ENCODE assay signal across 12 cellular contexts in the genomic region with DNA sequence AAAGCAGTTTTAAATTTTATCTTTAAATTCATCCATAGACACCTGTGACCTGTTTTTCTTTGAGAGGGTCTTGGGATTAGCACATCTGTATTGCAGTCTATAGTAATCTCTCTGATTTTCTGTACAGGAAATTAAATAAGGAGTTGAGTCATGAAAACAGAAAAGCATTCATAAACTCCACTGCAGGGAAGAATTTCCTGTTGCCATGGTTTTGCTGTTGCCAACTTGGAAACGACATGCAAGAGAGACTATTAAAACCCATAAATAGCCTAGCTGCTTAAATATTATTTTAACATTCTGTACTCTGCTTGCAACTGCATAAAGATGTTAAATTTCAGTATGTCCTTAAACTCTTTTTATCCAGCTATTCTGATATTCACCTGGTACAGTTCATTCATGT.
A peak's percentile ranks its signal among the peaks of the same experiment; 100 is the strongest.
DNase-seq lines count a peak whose midpoint lies in the region; ATAC-seq and TF ChIP-seq lines count a peak whose summit lies in the region.
"Had no signal": no experiment of that assay in that cellular context is flagged by ENCODE, and none has a peak within 500 bp of the region (broad histone marks: within the 10 kb centered on the region; RNA-seq: fewer than 3 reads in every experiment).

No MANE protein-coding gene starts in this region.

- H3K4me1 ChIP-seq in osteoblast (ENCODE audit: insufficient read depth, low read length) (peaks cover 26% of the 10 kb centered on the region), GM23338 (ENCODE audit: insufficient read depth) (peaks cover 38% of the 10 kb centered on the region)

- peaks cover 7% of the 10 kb centered on the region for H3K9me3 Mint-ChIP-seq in Calu3 (ENCODE audit: low read depth, unreplicated experiment)
- H3K9me3 Mint-ChIP-seq in GM23338: peaks cover 20% of the 10 kb centered on the region; the same call in 2 of the 3 replicates

- H2AFZ ChIP-seq in osteoblast (ENCODE audit: low read length) (no peak overlapping the region), GM23338 (no peak overlapping the region)

- H3K4me3 ChIP-seq in osteoblast (ENCODE audit: insufficient read depth, low read length): no peak overlapping the region
- no peak overlapping the region for H3K4me3 ChIP-seq in GM23338
- H3K4me3 ChIP-seq: esophagus squamous epithelium had no signal

- intact Hi-C loops in Calu3 (cut with micrococcal nuclease; ENCODE audit: unreplicated experiment): no loop called here

- H3K36me3 Mint-ChIP-seq in Calu3 (ENCODE audit: insufficient read depth, unreplicated experiment): no peaks in the 10 kb centered on the region
- peaks cover 49% of the 10 kb centered on the region for H3K36me3 Mint-ChIP-seq in GM23338 (ENCODE audit: low read depth)

- no peaks in the 10 kb centered on the region for H3K27me3 ChIP-seq in osteoblast (ENCODE audit: insufficient read depth, low read length)
- H3K27me3 ChIP-seq in GM23338 (ENCODE audit: insufficient read depth): no peaks in the 10 kb centered on the region
- H3K27me3 ChIP-seq: esophagus squamous epithelium had no signal

- CTCF ChIA-PET in Calu3 (lab: Charles Lee): no interaction called here

- peaks cover 43% of the 10 kb centered on the region for H3K36me3 ChIP-seq in osteoblast (ENCODE audit: insufficient read depth, low read length)
- H3K36me3 ChIP-seq in GM23338 (ENCODE audit: insufficient read depth): no peaks in the 10 kb centered on the region; the same call in 1 of the 2 replicates

- no peak overlapping the region for H3K4me3 Mint-ChIP-seq in Calu3 (ENCODE audit: low read depth, unreplicated experiment)
- H3K4me3 Mint-ChIP-seq in GM23338: no peak overlapping the region
- H3K4me3 Mint-ChIP-seq: natural killer cell had no signal

- no peak for ATAC-seq in GM23338
- ATAC-seq: natural killer cell had no signal

- H3K9me3 ChIP-seq in osteoblast (ENCODE audit: low read depth, low read length): no peaks in the 10 kb centered on the region

- DNase-seq in Calu3 (peak; percentile 5), fibroblast of gingiva (ENCODE audit: low read depth) (peak; percentile 92), osteoblast (ENCODE audit: insufficient read length, low spot score, missing footprints) (no peak), GDM1 (lab: John Stamatoyannopoulos, UW) (no peak), GF-D8 (lab: John Stamatoyannopoulos, UW) (no peak), GM23338 (ENCODE audit: low spot score) (no peak)
- no peak for DNase-seq in stimulated activated CD4-positive, alpha-beta T cell treated with anti-CD3 and anti-CD28 coated beads, Interleukin-2, amount 100 ng/mL, for 24 hours
- DNase-seq: activated T-cell treated with anti-CD3 and anti-CD28 coated beads, Interleukin-2, amount 50 U/mL, for 48 hours; esophagus squamous epithelium; natural killer cell; T-helper 2 cell had no signal

- H3K79me2 ChIP-seq in osteoblast (ENCODE audit: insufficient read depth, low read length): peaks cover 81% of the 10 kb centered on the region
- no peaks in the 10 kb centered on the region for H3K79me2 ChIP-seq in GM23338 (replicated peaks; ENCODE audit: insufficient read depth)

- H4K20me1 ChIP-seq in osteoblast (ENCODE audit: insufficient read depth, low read length) (no peaks in the 10 kb centered on the region), GM23338 (replicated peaks; ENCODE audit: insufficient read depth) (no peaks in the 10 kb centered on the region)

- no TSS peak for BruUV-seq in Calu3 (replicated peaks; lab: Mats Ljungman, UMichigan)

- H3K27me3 Mint-ChIP-seq in Calu3 (ENCODE audit: unreplicated experiment) (no peaks in the 10 kb centered on the region), GM23338 (ENCODE audit: insufficient read depth, low read depth, poor library complexity) (peaks cover 1% of the 10 kb centered on the region)

- no peaks in the 10 kb centered on the region; the same call in 1 of the 2 replicates for H3F3A ChIP-seq in GM23338 (replicated peaks; ENCODE audit: low read depth)

- H3K4me2 ChIP-seq in osteoblast (ENCODE audit: insufficient read depth, low read length) (peak overlapping the region; percentile 19), GM23338 (no peak overlapping the region)

- H3K27ac ChIP-seq in VCaP (peak overlapping the region; percentile 83), osteoblast (ENCODE audit: low read depth, low read length) (peak overlapping the region; percentile 85), GM23338 (ENCODE audit: low read depth) (no peak overlapping the region)

- H3K9me2 ChIP-seq in GM23338 (ENCODE audit: insufficient read depth): no peaks in the 10 kb centered on the region

- H3K27ac Mint-ChIP-seq in Calu3 (ENCODE audit: unreplicated experiment): no peak overlapping the region
- H3K27ac Mint-ChIP-seq in GM23338: no peak overlapping the region
- H3K27ac Mint-ChIP-seq: natural killer cell had no signal

- H3K4me1 Mint-ChIP-seq in Calu3 (ENCODE audit: low read depth, unreplicated experiment) (peaks cover 45% of the 10 kb centered on the region), GM23338 (peaks cover 43% of the 10 kb centered on the region)
- H3K4me1 Mint-ChIP-seq: natural killer cell had no signal

- TF ChIP-seq CTCF in Calu3 (IDR thresholded peaks at IDR 0.05; ENCODE audit: unreplicated experiment) (no peak), VCaP (conservative IDR thresholded peaks at IDR 0.05) (no peak), osteoblast (IDR thresholded peaks at IDR 0.05; ENCODE audit: extremely low read depth, low read depth, low read length) (no peak), GM23338 (conservative IDR thresholded peaks at IDR 0.05; ENCODE audit: low read depth in 2 of 2) (no peak)

TF ChIP-seq in GM23338, 12 proteins besides CTCF, POLR2A, EP300 and RAD21 (continues in another document):
- TF ChIP-seq POLR2AphosphoS5 (IDR thresholded peaks at IDR 0.05; ENCODE audit: low read depth) (no peak), EZH2phosphoT487 (IDR thresholded peaks at IDR 0.05; ENCODE audit: unreplicated experiment) (no peak), EZH2 (IDR thresholded peaks at IDR 0.05; ENCODE audit: low read depth, unreplicated experiment) (no peak), ZNF331 (CRISPR knock-in tag; IDR thresholded peaks at IDR 0.05; ENCODE audit: low read depth) (no peak), ZNF114 (CRISPR knock-in tag; IDR thresholded peaks at IDR 0.05) (no peak), JUNB (IDR thresholded peaks at IDR 0.05; ENCODE audit: unreplicated experiment) (no peak), CREB1 (CRISPR knock-in tag; IDR thresholded peaks at IDR 0.05; ENCODE audit: low read depth) (no peak), STAT1 (IDR thresholded peaks at IDR 0.05; ENCODE audit: unreplicated experiment) (no peak)
- TF ChIP-seq, protein P1, sequence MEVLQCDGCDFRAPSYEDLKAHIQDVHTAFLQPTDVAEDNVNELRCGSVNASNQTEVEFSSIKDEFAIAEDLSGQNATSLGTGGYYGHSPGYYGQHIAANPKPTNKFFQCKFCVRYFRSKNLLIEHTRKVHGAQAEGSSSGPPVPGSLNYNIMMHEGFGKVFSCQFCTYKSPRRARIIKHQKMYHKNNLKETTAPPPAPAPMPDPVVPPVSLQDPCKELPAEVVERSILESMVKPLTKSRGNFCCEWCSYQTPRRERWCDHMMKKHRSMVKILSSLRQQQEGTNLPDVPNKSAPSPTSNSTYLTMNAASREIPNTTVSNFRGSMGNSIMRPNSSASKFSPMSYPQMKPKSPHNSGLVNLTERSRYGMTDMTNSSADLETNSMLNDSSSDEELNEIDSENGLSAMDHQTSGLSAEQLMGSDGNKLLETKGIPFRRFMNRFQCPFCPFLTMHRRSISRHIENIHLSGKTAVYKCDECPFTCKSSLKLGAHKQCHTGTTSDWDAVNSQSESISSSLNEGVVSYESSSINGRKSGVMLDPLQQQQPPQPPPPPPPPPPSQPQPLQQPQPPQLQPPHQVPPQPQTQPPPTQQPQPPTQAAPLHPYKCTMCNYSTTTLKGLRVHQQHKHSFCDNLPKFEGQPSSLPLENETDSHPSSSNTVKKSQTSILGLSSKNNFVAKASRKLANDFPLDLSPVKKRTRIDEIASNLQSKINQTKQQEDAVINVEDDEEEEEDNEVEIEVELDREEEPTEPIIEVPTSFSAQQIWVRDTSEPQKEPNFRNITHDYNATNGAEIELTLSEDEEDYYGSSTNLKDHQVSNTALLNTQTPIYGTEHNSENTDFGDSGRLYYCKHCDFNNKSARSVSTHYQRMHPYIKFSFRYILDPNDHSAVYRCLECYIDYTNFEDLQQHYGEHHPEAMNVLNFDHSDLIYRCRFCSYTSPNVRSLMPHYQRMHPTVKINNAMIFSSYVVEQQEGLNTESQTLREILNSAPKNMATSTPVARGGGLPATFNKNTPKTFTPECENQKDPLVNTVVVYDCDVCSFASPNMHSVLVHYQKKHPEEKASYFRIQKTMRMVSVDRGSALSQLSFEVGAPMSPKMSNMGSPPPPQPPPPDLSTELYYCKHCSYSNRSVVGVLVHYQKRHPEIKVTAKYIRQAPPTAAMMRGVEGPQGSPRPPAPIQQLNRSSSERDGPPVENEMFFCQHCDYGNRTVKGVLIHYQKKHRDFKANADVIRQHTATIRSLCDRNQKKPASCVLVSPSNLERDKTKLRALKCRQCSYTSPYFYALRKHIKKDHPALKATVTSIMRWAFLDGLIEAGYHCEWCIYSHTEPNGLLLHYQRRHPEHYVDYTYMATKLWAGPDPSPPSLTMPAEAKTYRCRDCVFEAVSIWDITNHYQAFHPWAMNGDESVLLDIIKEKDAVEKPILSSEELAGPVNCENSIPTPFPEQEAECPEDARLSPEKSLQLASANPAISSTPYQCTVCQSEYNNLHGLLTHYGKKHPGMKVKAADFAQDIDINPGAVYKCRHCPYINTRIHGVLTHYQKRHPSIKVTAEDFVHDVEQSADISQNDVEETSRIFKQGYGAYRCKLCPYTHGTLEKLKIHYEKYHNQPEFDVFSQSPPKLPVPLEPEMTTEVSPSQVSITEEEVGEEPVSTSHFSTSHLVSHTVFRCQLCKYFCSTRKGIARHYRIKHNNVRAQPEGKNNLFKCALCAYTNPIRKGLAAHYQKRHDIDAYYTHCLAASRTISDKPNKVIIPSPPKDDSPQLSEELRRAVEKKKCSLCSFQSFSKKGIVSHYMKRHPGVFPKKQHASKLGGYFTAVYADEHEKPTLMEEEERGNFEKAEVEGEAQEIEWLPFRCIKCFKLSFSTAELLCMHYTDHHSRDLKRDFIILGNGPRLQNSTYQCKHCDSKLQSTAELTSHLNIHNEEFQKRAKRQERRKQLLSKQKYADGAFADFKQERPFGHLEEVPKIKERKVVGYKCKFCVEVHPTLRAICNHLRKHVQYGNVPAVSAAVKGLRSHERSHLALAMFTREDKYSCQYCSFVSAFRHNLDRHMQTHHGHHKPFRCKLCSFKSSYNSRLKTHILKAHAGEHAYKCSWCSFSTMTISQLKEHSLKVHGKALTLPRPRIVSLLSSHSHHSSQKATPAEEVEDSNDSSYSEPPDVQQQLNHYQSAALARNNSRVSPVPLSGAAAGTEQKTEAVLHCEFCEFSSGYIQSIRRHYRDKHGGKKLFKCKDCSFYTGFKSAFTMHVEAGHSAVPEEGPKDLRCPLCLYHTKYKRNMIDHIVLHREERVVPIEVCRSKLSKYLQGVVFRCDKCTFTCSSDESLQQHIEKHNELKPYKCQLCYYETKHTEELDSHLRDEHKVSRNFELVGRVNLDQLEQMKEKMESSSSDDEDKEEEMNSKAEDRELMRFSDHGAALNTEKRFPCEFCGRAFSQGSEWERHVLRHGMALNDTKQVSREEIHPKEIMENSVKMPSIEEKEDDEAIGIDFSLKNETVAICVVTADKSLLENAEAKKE (CRISPR knock-in tag; IDR thresholded peaks at IDR 0.05): no peak

Comparison
In these comparisons a context has a peak if more than half of its experiments do, and no peak if none do; other contexts are left out.
1. DNase-seq: peak in Calu3 (single experiment) and fibroblast of gingiva (single experiment); none in osteoblast (single experiment), GDM1 (single experiment), stimulated activated CD4-positive, alpha-beta T cell treated with anti-CD3 and anti-CD28 coated beads, Interleukin-2, amount 100 ng/mL, for 24 hours (0 of 2), GF-D8 (single experiment) and GM23338 (single experiment).